1 cellular context compared by ENCODE assay signal in the genomic region with DNA sequence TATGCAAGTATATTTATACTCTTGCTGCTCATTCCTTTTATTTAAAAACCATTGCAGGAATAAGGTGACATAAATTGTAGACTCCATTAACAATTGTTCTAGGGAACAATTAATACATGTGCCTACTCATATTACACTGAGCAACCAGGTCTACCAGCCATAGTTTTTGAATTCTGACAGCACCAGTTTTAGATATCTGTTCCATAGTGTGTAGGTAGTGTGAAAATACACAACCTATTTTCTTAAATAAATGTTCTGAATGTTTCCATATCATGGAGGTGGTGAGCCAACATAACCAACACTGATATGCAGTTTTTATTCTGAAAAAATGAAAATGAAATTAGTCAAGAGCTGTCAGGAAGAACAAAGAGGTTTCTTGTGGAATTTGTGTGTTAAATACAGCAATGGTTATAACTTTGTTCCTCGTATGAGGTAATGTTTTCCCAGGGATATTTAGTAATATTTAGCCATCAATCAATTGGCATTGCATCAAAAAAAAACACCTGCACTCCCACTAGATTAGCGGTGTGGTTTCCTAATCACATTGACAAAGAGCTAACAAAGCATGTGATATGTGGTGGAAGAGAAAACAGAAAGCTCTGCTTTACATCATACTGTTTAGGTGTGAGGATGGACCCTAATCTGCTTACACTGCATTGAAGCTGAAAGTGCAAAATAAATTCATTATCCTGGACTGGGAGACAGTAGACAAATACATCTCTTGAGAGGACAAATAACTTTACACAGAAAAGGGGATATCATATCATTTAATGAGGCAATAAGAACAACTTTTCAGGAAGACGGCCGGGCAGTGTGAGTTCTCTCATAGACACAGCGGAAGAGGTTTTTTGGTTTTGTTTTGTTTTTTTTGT.
TF ChIP-seq lines count a peak whose summit lies in the region.

No MANE protein-coding gene starts in this region.

TF ChIP-seq in IMR-90, 13 proteins besides CTCF, POLR2A, EP300 and RAD21 (continued from another document):
- TF ChIP-seq, protein P1, sequence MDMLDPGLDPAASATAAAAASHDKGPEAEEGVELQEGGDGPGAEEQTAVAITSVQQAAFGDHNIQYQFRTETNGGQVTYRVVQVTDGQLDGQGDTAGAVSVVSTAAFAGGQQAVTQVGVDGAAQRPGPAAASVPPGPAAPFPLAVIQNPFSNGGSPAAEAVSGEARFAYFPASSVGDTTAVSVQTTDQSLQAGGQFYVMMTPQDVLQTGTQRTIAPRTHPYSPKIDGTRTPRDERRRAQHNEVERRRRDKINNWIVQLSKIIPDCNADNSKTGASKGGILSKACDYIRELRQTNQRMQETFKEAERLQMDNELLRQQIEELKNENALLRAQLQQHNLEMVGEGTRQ (IDR thresholded peaks at IDR 0.05; ENCODE audit: low read depth, low read length): no peak
- TF ChIP-seq CHD1 (IDR thresholded peaks at IDR 0.05; ENCODE audit: low read depth, low read length): no peak
- TF ChIP-seq RFX5 (IDR thresholded peaks at IDR 0.05; ENCODE audit: low read depth, low read length): no peak
- TF ChIP-seq MXI1 (IDR thresholded peaks at IDR 0.05; ENCODE audit: borderline replicate concordance, low read depth, low read length): no peak
- TF ChIP-seq RCOR1 (IDR thresholded peaks at IDR 0.05; ENCODE audit: insufficient replicate concordance, low read length): no peak
- no peak for TF ChIP-seq FOS (IDR thresholded peaks at IDR 0.05; ENCODE audit: low read depth, low read length)
- TF ChIP-seq MAFK (IDR thresholded peaks at IDR 0.05; ENCODE audit: low read depth, low read length): no peak
